12 cellular contexts compared by ENCODE assay signal in the genomic region with DNA sequence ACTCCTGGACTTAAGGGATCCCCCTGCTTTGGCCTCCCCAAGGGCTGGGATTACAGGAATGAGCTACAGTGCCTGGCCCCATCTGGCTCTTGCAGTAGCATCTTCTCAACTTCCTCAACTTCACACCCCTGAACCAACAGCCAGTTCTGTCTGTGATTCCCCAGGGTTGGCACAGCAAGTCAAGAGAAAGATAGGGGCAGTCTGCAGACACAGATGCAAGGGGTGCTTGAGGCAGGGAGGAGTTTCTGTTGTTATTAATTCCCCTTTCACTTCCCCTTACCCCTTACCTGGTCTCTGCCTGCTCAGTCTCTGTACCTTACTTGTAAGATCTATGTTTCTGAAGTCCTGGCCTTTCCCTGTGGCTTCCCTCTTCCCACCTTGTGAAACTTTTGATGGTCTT. TPM values are rescaled to one million over a fixed set of nuclear protein-coding genes. Genes with fewer than 3 reads are reported as not detected.
A peak's percentile ranks its signal among the peaks of the same experiment; 100 is the strongest.
DNase-seq lines count a peak whose midpoint lies in the region; ATAC-seq, FAIRE-seq and TF ChIP-seq lines count a peak whose summit lies in the region.
"Had no signal": no experiment of that assay in that cellular context is flagged by ENCODE, and none has a peak within 500 bp of the region (broad histone marks: within the 10 kb centered on the region; RNA-seq: fewer than 3 reads in every experiment).

No MANE protein-coding gene starts in this region.

- no peaks in the 10 kb centered on the region for H3K36me3 Mint-ChIP-seq in type B pancreatic cell

- H3K9ac ChIP-seq in OCI-LY3 (ENCODE audit: low read length), result peak overlapping the region; percentile 1; the same call in 1 of the 2 replicates

- H3K4me3 ChIP-seq in OCI-LY3 (ENCODE audit: low read length) (no peak overlapping the region), adrenal gland (no peak overlapping the region)
- H3K4me3 ChIP-seq: smooth muscle cell had no signal

- ATAC-seq in GM21381 (IDR thresholded peaks at IDR 0.05; ENCODE audit: unreplicated experiment) (peak; percentile 99), HG03066 (IDR thresholded peaks at IDR 0.05; ENCODE audit: low read depth, unreplicated experiment) (peak; percentile 99)
- ATAC-seq: Right ventricle myocardium inferior had no signal

- no peak overlapping the region for H3K27ac Mint-ChIP-seq in type B pancreatic cell

- H3K36me3 ChIP-seq in OCI-LY3 (replicated peaks; ENCODE audit: low read depth, low read length) (peaks cover 4% of the 10 kb centered on the region), adrenal gland (replicated peaks in 1 of 2) (no peaks in the 10 kb centered on the region)

- peaks cover 21% of the 10 kb centered on the region for H3K4me1 ChIP-seq in OCI-LY3 (ENCODE audit: low read length)
- H3K4me1 ChIP-seq in adrenal gland (replicated peaks in 1 of 2), result peaks cover 0 to 3% of the 10 kb centered on the region in 2 donors

- no peaks in the 10 kb centered on the region for H3K27me3 ChIP-seq in OCI-LY3 (ENCODE audit: low read depth, low read length)
- no peaks in the 10 kb centered on the region for H3K27me3 ChIP-seq in adrenal gland

- no peaks in the 10 kb centered on the region for H3K9me3 ChIP-seq in OCI-LY3 (ENCODE audit: insufficient read depth, low read length)
- no peaks in the 10 kb centered on the region for H3K9me3 ChIP-seq in adrenal gland (replicated peaks in 1 of 3)

- H4K20me1 ChIP-seq in OCI-LY3 (ENCODE audit: insufficient read depth, low read length), result no peaks in the 10 kb centered on the region

- peaks cover 4% of the 10 kb centered on the region for H3K9me3 Mint-ChIP-seq in type B pancreatic cell

- intact Hi-C loops in adrenal gland (cut with DNase I), result no loop called here

- H3K4me2 ChIP-seq in OCI-LY3 (ENCODE audit: low read length), result peak overlapping the region; percentile 44
- H3K4me2 ChIP-seq: smooth muscle cell had no signal

- no peak overlapping the region for H3K4me3 Mint-ChIP-seq in type B pancreatic cell

- H3K27me3 Mint-ChIP-seq in type B pancreatic cell, result no peaks in the 10 kb centered on the region

- TF ChIP-seq POLR2A in adrenal gland (IDR thresholded peaks at IDR 0.05), result no peak

- peak; percentile 81 for FAIRE-seq in GM18507 (lab: Jason Lieb, UNC)
- FAIRE-seq in HTR-8/SVneo (lab: Jason Lieb, UNC), result no peak

- no peak for DNase-seq in GM18507 (ENCODE audit: extremely low spot score, insufficient read length, low read depth)
- DNase-seq in type B pancreatic cell (ENCODE audit: extremely low spot score, unreplicated experiment), result no peak
- DNase-seq in HTR-8/SVneo (ENCODE audit: insufficient read length, low spot score), result no peak
- no peak for DNase-seq in NCI-H2196 treated with DMSO at 0.1 percent for 48 hours (lab: John Stamatoyannopoulos, UW; ENCODE audit: unreplicated experiment)
- no peak for DNase-seq in adrenal gland
- DNase-seq: mesendoderm had no signal

- no peak; the same call in 1 of the 2 replicates for TF ChIP-seq CTCF in OCI-LY3 (IDR thresholded peaks at IDR 0.05; ENCODE audit: low read depth, low read length)
- no peak for TF ChIP-seq CTCF in type B pancreatic cell (conservative IDR thresholded peaks at IDR 0.05)
- no peak for TF ChIP-seq CTCF in adrenal gland (IDR thresholded peaks at IDR 0.05)

- H3K4me1 Mint-ChIP-seq in type B pancreatic cell (ENCODE audit: unreplicated experiment), result peaks cover 8% of the 10 kb centered on the region

- H3K27ac ChIP-seq in OCI-LY3 (ENCODE audit: low read length), result peak overlapping the region; percentile 67
- H3K27ac ChIP-seq in adrenal gland, result no peak overlapping the region
- H3K27ac ChIP-seq: C4-2B had no signal

- no peaks in the 10 kb centered on the region for H3K79me2 ChIP-seq in OCI-LY3 (ENCODE audit: low read length)

- H2AFZ ChIP-seq in OCI-LY3 (ENCODE audit: low read depth, low read length), result no peak overlapping the region

RNA-seq across cellular contexts. Expression of gene MEX3C, which starts 54.1 kb away (rescaled TPM):
- total RNA-seq in type B pancreatic cell (ENCODE audit: low replicate concordance), result 57.2 and 69.5 TPM in 2 replicates
- total RNA-seq in adrenal gland, result 10 to 100 TPM; 25.7 to 38.9 (median 29.6) TPM
- polyA plus RNA-seq in adrenal gland, result 10 to 100 TPM in 1 of 3 donors, 1 to 10 TPM in 2; 7.0 to 33.7 (median 8.7) TPM
